1 cellular context compared by ENCODE assay signal in genomic region chr1:45014403-45015028, GRCh38.
TF ChIP-seq lines count a peak whose summit lies in the region.

No MANE protein-coding gene starts in this region.

TF ChIP-seq in GM12878, 131 proteins besides CTCF, POLR2A, EP300 and RAD21 (continued from another document):
- TF ChIP-seq RELB (IDR thresholded peaks at IDR 0.05; ENCODE audit: low read depth) (no peak), SPI1 (IDR thresholded peaks at IDR 0.05; ENCODE audit: borderline replicate concordance, insufficient read depth, low read depth, low read length) (no peak), SUZ12 (IDR thresholded peaks at IDR 0.05; ENCODE audit: unreplicated experiment) (no peak), PML (IDR thresholded peaks at IDR 0.05; ENCODE audit: low read length) (no peak), RB1 (IDR thresholded peaks at IDR 0.05; ENCODE audit: borderline replicate concordance) (0 out of 2 replicates have a peak, but pooled peaks have one; percentile 39), DPF2 (IDR thresholded peaks at IDR 0.05) (no peak), MEF2A (IDR thresholded peaks at IDR 0.05; ENCODE audit: insufficient read depth, low read depth, low read length) (no peak), SP1 (IDR thresholded peaks at IDR 0.05; ENCODE audit: low read depth, low read length) (no peak), TARDBP (IDR thresholded peaks at IDR 0.05; ENCODE audit: borderline replicate concordance) (no peak), KAT2A (conservative IDR thresholded peaks at IDR 0.05; ENCODE audit: control insufficient read depth, low read depth, low read length) (no peak), JUNB (IDR thresholded peaks at IDR 0.05) (no peak), IKZF1 (conservative IDR thresholded peaks at IDR 0.05) (no peak), RCOR1 (conservative IDR thresholded peaks at IDR 0.05; ENCODE audit: low read depth, low read length) (no peak), CBFB (IDR thresholded peaks at IDR 0.05; ENCODE audit: low read depth) (no peak), SMC3 (IDR thresholded peaks at IDR 0.05; ENCODE audit: borderline replicate concordance, low read length) (peak; percentile 95), ZSCAN29 (IDR thresholded peaks at IDR 0.05) (no peak), HDGF (IDR thresholded peaks at IDR 0.05) (peak; percentile 44; the same call in 1 of the 2 replicates), HSF1 (IDR thresholded peaks at IDR 0.05; ENCODE audit: low read depth, low read length) (no peak), ETV6 (conservative IDR thresholded peaks at IDR 0.05 in 1 of 2, IDR thresholded peaks at IDR 0.05 in 1 of 2; ENCODE audit: borderline replicate concordance in 1 of 2, low read depth in 1 of 2) (no peak), TCF12 (IDR thresholded peaks at IDR 0.05; ENCODE audit: low read depth, low read length) (no peak), ZBTB4 (CRISPR knock-in tag; IDR thresholded peaks at IDR 0.05) (no peak), LARP7 (IDR thresholded peaks at IDR 0.05) (no peak), NFXL1 (IDR thresholded peaks at IDR 0.05; ENCODE audit: borderline replicate concordance) (no peak), FOS (IDR thresholded peaks at IDR 0.05; ENCODE audit: borderline replicate concordance, extremely low read depth, insufficient read length) (no peak), SKIL (IDR thresholded peaks at IDR 0.05; ENCODE audit: low read depth, poor library complexity, severe bottlenecking) (no peak), RAD51 (IDR thresholded peaks at IDR 0.05) (no peak), SREBF2 (IDR thresholded peaks at IDR 0.05; ENCODE audit: low read length) (no peak), YY1 (IDR thresholded peaks at IDR 0.05; ENCODE audit: low read depth, low read length) (peak; percentile 72; the same call in 1 of the 2 replicates), RUNX3 (IDR thresholded peaks at IDR 0.05; ENCODE audit: low read length) (peak; percentile 56; the same call in 1 of the 2 replicates), EZH2 (IDR thresholded peaks at IDR 0.05; ENCODE audit: borderline replicate concordance, control insufficient read depth, low read depth, low read length) (no peak), GABPA (IDR thresholded peaks at IDR 0.05; ENCODE audit: low read depth) (no peak), ATF3 (IDR thresholded peaks at IDR 0.05; ENCODE audit: borderline replicate concordance, extremely low read depth, low read depth, low read length) (no peak)
- TF ChIP-seq, protein P1, sequence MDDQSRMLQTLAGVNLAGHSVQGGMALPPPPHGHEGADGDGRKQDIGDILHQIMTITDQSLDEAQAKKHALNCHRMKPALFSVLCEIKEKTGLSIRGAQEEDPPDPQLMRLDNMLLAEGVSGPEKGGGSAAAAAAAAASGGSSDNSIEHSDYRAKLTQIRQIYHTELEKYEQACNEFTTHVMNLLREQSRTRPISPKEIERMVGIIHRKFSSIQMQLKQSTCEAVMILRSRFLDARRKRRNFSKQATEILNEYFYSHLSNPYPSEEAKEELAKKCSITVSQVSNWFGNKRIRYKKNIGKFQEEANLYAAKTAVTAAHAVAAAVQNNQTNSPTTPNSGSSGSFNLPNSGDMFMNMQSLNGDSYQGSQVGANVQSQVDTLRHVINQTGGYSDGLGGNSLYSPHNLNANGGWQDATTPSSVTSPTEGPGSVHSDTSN (IDR thresholded peaks at IDR 0.05; ENCODE audit: insufficient replicate concordance, low read depth, low read length) = no peak
- TF ChIP-seq, protein P2, sequence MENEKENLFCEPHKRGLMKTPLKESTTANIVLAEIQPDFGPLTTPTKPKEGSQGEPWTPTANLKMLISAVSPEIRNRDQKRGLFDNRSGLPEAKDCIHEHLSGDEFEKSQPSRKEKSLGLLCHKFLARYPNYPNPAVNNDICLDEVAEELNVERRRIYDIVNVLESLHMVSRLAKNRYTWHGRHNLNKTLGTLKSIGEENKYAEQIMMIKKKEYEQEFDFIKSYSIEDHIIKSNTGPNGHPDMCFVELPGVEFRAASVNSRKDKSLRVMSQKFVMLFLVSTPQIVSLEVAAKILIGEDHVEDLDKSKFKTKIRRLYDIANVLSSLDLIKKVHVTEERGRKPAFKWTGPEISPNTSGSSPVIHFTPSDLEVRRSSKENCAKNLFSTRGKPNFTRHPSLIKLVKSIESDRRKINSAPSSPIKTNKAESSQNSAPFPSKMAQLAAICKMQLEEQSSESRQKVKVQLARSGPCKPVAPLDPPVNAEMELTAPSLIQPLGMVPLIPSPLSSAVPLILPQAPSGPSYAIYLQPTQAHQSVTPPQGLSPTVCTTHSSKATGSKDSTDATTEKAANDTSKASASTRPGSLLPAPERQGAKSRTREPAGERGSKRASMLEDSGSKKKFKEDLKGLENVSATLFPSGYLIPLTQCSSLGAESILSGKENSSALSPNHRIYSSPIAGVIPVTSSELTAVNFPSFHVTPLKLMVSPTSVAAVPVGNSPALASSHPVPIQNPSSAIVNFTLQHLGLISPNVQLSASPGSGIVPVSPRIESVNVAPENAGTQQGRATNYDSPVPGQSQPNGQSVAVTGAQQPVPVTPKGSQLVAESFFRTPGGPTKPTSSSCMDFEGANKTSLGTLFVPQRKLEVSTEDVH (IDR thresholded peaks at IDR 0.05; ENCODE audit: low read depth, partially characterized antibody) = no peak
TF ChIP-seq in GM12878: peak in this region for 5.
